ENCODE assay signal across 18 cellular contexts in the genomic region with DNA sequence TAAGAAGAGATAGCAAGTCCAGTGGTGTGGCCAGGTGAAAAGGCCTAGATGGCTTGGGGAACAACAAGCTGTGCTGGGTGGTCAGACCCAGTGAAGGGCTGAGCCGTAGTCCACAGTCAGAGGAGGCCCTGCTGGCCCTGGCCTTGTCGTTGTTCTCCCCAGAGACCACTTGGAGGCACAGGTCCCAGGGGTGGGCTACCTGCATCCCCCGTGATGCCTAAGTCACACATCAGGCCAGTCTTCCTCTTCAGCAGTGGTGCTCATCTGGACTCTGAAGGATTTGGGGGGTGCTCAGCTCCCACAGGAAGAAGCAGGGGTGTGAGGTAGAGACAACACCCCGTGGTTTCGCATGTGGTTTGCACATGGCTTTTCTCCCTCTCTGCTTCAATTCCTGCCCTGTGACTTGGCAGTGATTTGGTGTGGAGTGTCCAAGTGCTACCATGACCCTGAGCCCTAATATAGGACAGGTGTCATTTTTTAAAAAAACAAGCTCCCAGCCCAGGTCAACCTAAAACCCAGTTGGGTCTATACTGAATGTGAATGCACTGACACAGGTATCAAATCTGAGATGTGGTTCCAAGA. TPM values are rescaled to one million over a fixed set of nuclear protein-coding genes. Genes with fewer than 3 reads are reported as not detected.
DNase-seq lines count a peak whose midpoint lies in the region; ATAC-seq and TF ChIP-seq lines count a peak whose summit lies in the region.
"Had no signal": no experiment of that assay in that cellular context is flagged by ENCODE, and none has a peak within 500 bp of the region (broad histone marks: within the 10 kb centered on the region; RNA-seq: fewer than 3 reads in every experiment).

No MANE protein-coding gene starts in this region.

- H3K4me3 Mint-ChIP-seq in stimulated activated naive CD8-positive, alpha-beta T cell treated with anti-CD3 and anti-CD28 coated beads, Interleukin-15, amount 100 ng/mL, for 72 hours, result no peak overlapping the region
- no peak overlapping the region for H3K4me3 Mint-ChIP-seq in nephron
- H3K4me3 Mint-ChIP-seq in stimulated activated naive B cell treated with anti-CD40 and anti-IgM and Interleukin-4, amounts not matched to agents 10 μg/mL and 1 μg/mL and 100 μg/mL, for 72 hours, result no peak overlapping the region
- H3K4me3 Mint-ChIP-seq: B cell; CD4-positive, alpha-beta T cell had no signal

- TF ChIP-seq CTCF in nephron (IDR thresholded peaks at IDR 0.05; ENCODE audit: unreplicated experiment in 3 of 3), result no peak
- TF ChIP-seq CTCF in esophagus muscularis mucosa (IDR thresholded peaks at IDR 0.05), result no peak

- H3K4me1 Mint-ChIP-seq in stimulated activated naive CD8-positive, alpha-beta T cell treated with anti-CD3 and anti-CD28 coated beads, Interleukin-15, amount 100 ng/mL, for 72 hours, result peaks cover 18% of the 10 kb centered on the region
- peaks cover 68% of the 10 kb centered on the region for H3K4me1 Mint-ChIP-seq in nephron
- H3K4me1 Mint-ChIP-seq in stimulated activated naive B cell treated with anti-CD40 and anti-IgM and Interleukin-4, amounts not matched to agents 10 μg/mL and 1 μg/mL and 100 μg/mL, for 72 hours, result peaks cover 0 to 4% of the 10 kb centered on the region in 2 donors

- no peaks in the 10 kb centered on the region for H3K36me3 ChIP-seq in esophagus muscularis mucosa

- peaks cover 0 to 2% (median 0%) of the 10 kb centered on the region in 4 donors for H3K27me3 ChIP-seq in esophagus muscularis mucosa

- no peak overlapping the region for H3K27ac Mint-ChIP-seq in stimulated activated naive CD8-positive, alpha-beta T cell treated with anti-CD3 and anti-CD28 coated beads, Interleukin-15, amount 100 ng/mL, for 72 hours
- peak overlapping the region in 2 of 3 experiments; percentile 10 to 13 for H3K27ac Mint-ChIP-seq in nephron
- H3K27ac Mint-ChIP-seq in stimulated activated naive B cell treated with anti-CD40 and anti-IgM and Interleukin-4, amounts not matched to agents 10 μg/mL and 1 μg/mL and 100 μg/mL, for 72 hours, result peak overlapping the region; percentile 14
- H3K27ac Mint-ChIP-seq: B cell; CD4-positive, alpha-beta T cell had no signal

- intact Hi-C loops in esophagus muscularis mucosa (cut with DNase I), result no loop called here

- H3K36me3 Mint-ChIP-seq in nephron (ENCODE audit: low read depth), result peaks cover 11% of the 10 kb centered on the region
- H3K36me3 Mint-ChIP-seq in stimulated activated naive B cell treated with anti-CD40 and anti-IgM and Interleukin-4, amounts not matched to agents 10 μg/mL and 1 μg/mL and 100 μg/mL, for 72 hours, result peaks cover 0 to 3% of the 10 kb centered on the region in 2 donors

- peak; percentile 19 for ATAC-seq in stimulated activated naive CD8-positive, alpha-beta T cell treated with anti-CD3 and anti-CD28 coated beads, Interleukin-15, amount 100 ng/mL, for 72 hours
- ATAC-seq in stimulated activated naive CD8-positive, alpha-beta T cell treated with anti-CD3 and anti-CD28 coated beads, Interleukin-15, Interleukin-2, amounts not matched to agents 100 U/mL and 50 U/mL, for 24 hours, result no peak
- ATAC-seq in stimulated activated naive B cell treated with anti-CD40 and anti-IgM and Interleukin-4, amounts not matched to agents 10 μg/mL and 1 μg/mL and 100 μg/mL, for 72 hours (replicated peaks), result no peak
- ATAC-seq in GM19328 (IDR thresholded peaks at IDR 0.05; ENCODE audit: unreplicated experiment) (no peak), GM21619 (IDR thresholded peaks at IDR 0.05; ENCODE audit: unreplicated experiment) (no peak)
- ATAC-seq: GM12878 had no signal

- H3K27me3 Mint-ChIP-seq in stimulated activated naive CD8-positive, alpha-beta T cell treated with anti-CD3 and anti-CD28 coated beads, Interleukin-15, amount 100 ng/mL, for 72 hours, result no peaks in the 10 kb centered on the region
- H3K27me3 Mint-ChIP-seq in nephron (ENCODE audit: low read depth), result peaks cover 8% of the 10 kb centered on the region
- H3K27me3 Mint-ChIP-seq in stimulated activated naive B cell treated with anti-CD40 and anti-IgM and Interleukin-4, amounts not matched to agents 10 μg/mL and 1 μg/mL and 100 μg/mL, for 72 hours, result peaks cover 0 to 6% of the 10 kb centered on the region in 2 donors
- H3K27me3 Mint-ChIP-seq: B cell; CD4-positive, alpha-beta T cell had no signal

- H3K4me3 ChIP-seq in esophagus muscularis mucosa, result no peak overlapping the region
- H3K4me3 ChIP-seq: GM12878, GM23248 had no signal

- peaks cover 0 to 4% (median 0%) of the 10 kb centered on the region in 4 donors for H3K4me1 ChIP-seq in esophagus muscularis mucosa

- no peak for DNase-seq in stimulated activated naive CD8-positive, alpha-beta T cell treated with anti-CD3 and anti-CD28 coated beads, Interleukin-15, amount 100 ng/mL, for 72 hours
- no peak for DNase-seq in stimulated activated naive CD8-positive, alpha-beta T cell treated with anti-CD3 and anti-CD28 coated beads, Interleukin-15, Interleukin-2, amounts not matched to agents 100 U/mL and 50 U/mL, for 24 hours
- peak; percentile 35 for DNase-seq in ecto neural progenitor cell (ENCODE audit: low spot score)
- DNase-seq in stimulated activated naive B cell treated with anti-CD40 and anti-IgM and Interleukin-4, amounts not matched to agents 10 μg/mL and 1 μg/mL and 100 μg/mL, for 72 hours, result no peak
- no peak for DNase-seq in esophagus muscularis mucosa (ENCODE audit: extremely low spot score)
- DNase-seq: 8988T; ACHN; C1 segment of cervical spinal cord; CD4-positive, alpha-beta T cell; DMS79; H7 had no signal

- no peaks in the 10 kb centered on the region for H3K9me3 ChIP-seq in esophagus muscularis mucosa

- no peak overlapping the region for H3K27ac ChIP-seq in esophagus muscularis mucosa (replicated peaks in 1 of 4)
- H3K27ac ChIP-seq: GM23248, HL-60 had no signal

- WGBS in esophagus muscularis mucosa, result 90% methylated on average over 5 of the region's 5 CpGs

- TF ChIP-seq POLR2A in esophagus muscularis mucosa (IDR thresholded peaks at IDR 0.05; ENCODE audit: low read depth), result no peak

- no peak for TF ChIP-seq EP300 in esophagus muscularis mucosa (IDR thresholded peaks at IDR 0.05)

- H3K9me3 Mint-ChIP-seq in stimulated activated naive CD8-positive, alpha-beta T cell treated with anti-CD3 and anti-CD28 coated beads, Interleukin-15, amount 100 ng/mL, for 72 hours, result no peaks in the 10 kb centered on the region
- peaks cover 5% of the 10 kb centered on the region for H3K9me3 Mint-ChIP-seq in nephron
- H3K9me3 Mint-ChIP-seq in stimulated activated naive B cell treated with anti-CD40 and anti-IgM and Interleukin-4, amounts not matched to agents 10 μg/mL and 1 μg/mL and 100 μg/mL, for 72 hours, result no peaks in the 10 kb centered on the region

RNA-seq across cellular contexts. Expression of a gene that starts 51.0 kb away (rescaled TPM):
- under 1 TPM; under 0.01 to 0.52 (median 0.06) TPM for total RNA-seq in esophagus muscularis mucosa
- total RNA-seq: B cell; CD4-positive, alpha-beta T cell; GM12878; GM23248; H7 had no signal

Comparison
In these comparisons a context has a peak if more than half of its experiments do, and no peak if none do; other contexts are left out.
1. H3K27ac Mint-ChIP-seq: peak in nephron (2 of 3) and stimulated activated naive B cell treated with anti-CD40 and anti-IgM and Interleukin-4, amounts not matched to agents 10 μg/mL and 1 μg/mL and 100 μg/mL, for 72 hours (single experiment); none in stimulated activated naive CD8-positive, alpha-beta T cell treated with anti-CD3 and anti-CD28 coated beads, Interleukin-15, amount 100 ng/mL, for 72 hours (0 of 2).